In genomic region chr18:23963443-23964185, GRCh38 we compare ENCODE assay signal across 10 cellular contexts. TPM values are rescaled to one million over a fixed set of nuclear protein-coding genes. Genes with fewer than 3 reads are reported as not detected.
DNase-seq lines count a peak whose midpoint lies in the region; ATAC-seq and TF ChIP-seq lines count a peak whose summit lies in the region.
"Had no signal": no experiment of that assay in that cellular context is flagged by ENCODE, and none has a peak within 500 bp of the region (broad histone marks: within the 10 kb centered on the region; RNA-seq: fewer than 3 reads in every experiment).

No MANE protein-coding gene starts in this region.

- peak overlapping the region; percentile 0 for H3K4me3 Mint-ChIP-seq in activated CD4-positive, alpha-beta memory T cell treated with anti-CD3 and anti-CD28 coated beads for 36 hours
- H3K4me3 Mint-ChIP-seq in activated CD4-positive, alpha-beta memory T cell treated with anti-CD3 and anti-CD28 coated beads, Interleukin-2, amount 10 ng/mL, durations not matched to agents 7 days and 5 days = no peak overlapping the region
- peak overlapping the region; percentile 62 for H3K4me3 Mint-ChIP-seq in stimulated activated effector memory CD8-positive, alpha-beta T cell treated with anti-CD3 and anti-CD28 coated beads, Interleukin-12 subunit alpha, Interleukin-12 subunit beta, amount 100 ng/mL, for 72 hours
- H3K4me3 Mint-ChIP-seq: endodermal cell had no signal

- peak overlapping the region; percentile 81 for H3K27ac Mint-ChIP-seq in activated CD4-positive, alpha-beta memory T cell treated with anti-CD3 and anti-CD28 coated beads for 36 hours
- no peak overlapping the region for H3K27ac Mint-ChIP-seq in activated CD4-positive, alpha-beta memory T cell treated with anti-CD3 and anti-CD28 coated beads, Interleukin-2, amount 10 ng/mL, durations not matched to agents 7 days and 5 days
- peak overlapping the region; percentile 96 for H3K27ac Mint-ChIP-seq in stimulated activated effector memory CD8-positive, alpha-beta T cell treated with anti-CD3 and anti-CD28 coated beads, Interleukin-12 subunit alpha, Interleukin-12 subunit beta, amount 100 ng/mL, for 72 hours
- H3K27ac Mint-ChIP-seq: endodermal cell had no signal

- peaks cover 46% of the 10 kb centered on the region for H3K4me1 Mint-ChIP-seq in activated CD4-positive, alpha-beta memory T cell treated with anti-CD3 and anti-CD28 coated beads for 36 hours (ENCODE audit: low read depth)
- peaks cover 39% of the 10 kb centered on the region for H3K4me1 Mint-ChIP-seq in activated CD4-positive, alpha-beta memory T cell treated with anti-CD3 and anti-CD28 coated beads, Interleukin-2, amount 10 ng/mL, durations not matched to agents 7 days and 5 days
- peaks cover 44% of the 10 kb centered on the region for H3K4me1 Mint-ChIP-seq in stimulated activated effector memory CD8-positive, alpha-beta T cell treated with anti-CD3 and anti-CD28 coated beads, Interleukin-12 subunit alpha, Interleukin-12 subunit beta, amount 100 ng/mL, for 72 hours

- no peaks in the 10 kb centered on the region for H3K9me3 Mint-ChIP-seq in activated CD4-positive, alpha-beta memory T cell treated with anti-CD3 and anti-CD28 coated beads for 36 hours
- no peaks in the 10 kb centered on the region for H3K9me3 Mint-ChIP-seq in activated CD4-positive, alpha-beta memory T cell treated with anti-CD3 and anti-CD28 coated beads, Interleukin-2, amount 10 ng/mL, durations not matched to agents 7 days and 5 days
- no peaks in the 10 kb centered on the region for H3K9me3 Mint-ChIP-seq in stimulated activated effector memory CD8-positive, alpha-beta T cell treated with anti-CD3 and anti-CD28 coated beads, Interleukin-12 subunit alpha, Interleukin-12 subunit beta, amount 100 ng/mL, for 72 hours

- POLR2A ChIA-PET in activated CD4-positive, alpha-beta memory T cell treated with anti-CD3 and anti-CD28 coated beads for 36 hours (lab: Charles Lee) = no interaction called here
- POLR2A ChIA-PET in activated CD4-positive, alpha-beta memory T cell treated with anti-CD3 and anti-CD28 coated beads, Interleukin-2, amount 10 ng/mL, durations not matched to agents 7 days and 5 days (lab: Charles Lee) = interaction anchor here (0.8 kb wide), 1 partner anchor 37 kb away, joined by 3 read pairs; no protein-coding TSS in a partner anchor

- no peak for DNase-seq in activated CD4-positive, alpha-beta memory T cell treated with anti-CD3 and anti-CD28 coated beads for 36 hours
- DNase-seq in activated CD4-positive, alpha-beta memory T cell treated with anti-CD3 and anti-CD28 coated beads, Interleukin-2, amount 10 ng/mL, durations not matched to agents 7 days and 5 days = no peak
- peak; percentile 51 to 78 for DNase-seq in NCI-H524 (lab: John Stamatoyannopoulos, UW)
- no peak for DNase-seq in choroid plexus epithelial cell (ENCODE audit: low read depth)
- DNase-seq in stimulated activated effector memory CD8-positive, alpha-beta T cell treated with anti-CD3 and anti-CD28 coated beads, Interleukin-12 subunit alpha, Interleukin-12 subunit beta, amount 100 ng/mL, for 72 hours (ENCODE audit: low spot score in 2 of 2) = no peak
- no peak for DNase-seq in superior temporal gyrus (ENCODE audit: extremely low spot score)
- DNase-seq in stimulated activated naive CD4-positive, alpha-beta T cell (lab: John Stamatoyannopoulos, UW) = no peak
- DNase-seq: endodermal cell had no signal

- CTCF ChIA-PET in activated CD4-positive, alpha-beta memory T cell treated with anti-CD3 and anti-CD28 coated beads for 36 hours (lab: Charles Lee) = interaction anchor here (1.0 kb wide), 3 partner anchors 38 to 154 kb away, joined by 3 to 4 read pairs (median 4); no protein-coding TSS in a partner anchor
- CTCF ChIA-PET in activated CD4-positive, alpha-beta memory T cell treated with anti-CD3 and anti-CD28 coated beads, Interleukin-2, amount 10 ng/mL, durations not matched to agents 7 days and 5 days (lab: Charles Lee) = no interaction called here

- ATAC-seq in stimulated activated effector memory CD8-positive, alpha-beta T cell treated with anti-CD3 and anti-CD28 coated beads, Interleukin-12 subunit alpha, Interleukin-12 subunit beta, amount 100 ng/mL, for 72 hours = no peak
- ATAC-seq in GM19035 (IDR thresholded peaks at IDR 0.05; ENCODE audit: unreplicated experiment) = no peak

- peak; percentile 8 for TF ChIP-seq CTCF in choroid plexus epithelial cell (conservative IDR thresholded peaks at IDR 0.05; ENCODE audit: low read depth, low read length)

- no peak overlapping the region for H3K4me3 ChIP-seq in choroid plexus epithelial cell (ENCODE audit: low read depth, low read length)
- H3K4me3 ChIP-seq: mucosa of descending colon had no signal

- H3K27me3 Mint-ChIP-seq in activated CD4-positive, alpha-beta memory T cell treated with anti-CD3 and anti-CD28 coated beads for 36 hours = no peaks in the 10 kb centered on the region
- H3K27me3 Mint-ChIP-seq in activated CD4-positive, alpha-beta memory T cell treated with anti-CD3 and anti-CD28 coated beads, Interleukin-2, amount 10 ng/mL, durations not matched to agents 7 days and 5 days = peaks cover 17% of the 10 kb centered on the region

- intact Hi-C loops in activated CD4-positive, alpha-beta memory T cell treated with anti-CD3 and anti-CD28 coated beads for 36 hours (cut with micrococcal nuclease) = loop anchor here (1.0 to 2.0 kb wide), 2 partner anchors 39 to 156 kb away; no protein-coding TSS in a partner anchor

- H3K36me3 Mint-ChIP-seq in activated CD4-positive, alpha-beta memory T cell treated with anti-CD3 and anti-CD28 coated beads for 36 hours = no peaks in the 10 kb centered on the region
- no peaks in the 10 kb centered on the region for H3K36me3 Mint-ChIP-seq in activated CD4-positive, alpha-beta memory T cell treated with anti-CD3 and anti-CD28 coated beads, Interleukin-2, amount 10 ng/mL, durations not matched to agents 7 days and 5 days (ENCODE audit: low read depth)
- peaks cover 5% of the 10 kb centered on the region for H3K36me3 Mint-ChIP-seq in stimulated activated effector memory CD8-positive, alpha-beta T cell treated with anti-CD3 and anti-CD28 coated beads, Interleukin-12 subunit alpha, Interleukin-12 subunit beta, amount 100 ng/mL, for 72 hours

RNA-seq across cellular contexts. Expression of gene TTC39C, which starts 50.9 kb away (rescaled TPM):
- total RNA-seq in activated CD4-positive, alpha-beta memory T cell treated with anti-CD3 and anti-CD28 coated beads for 36 hours = 10 to 100 TPM; 48.9 to 49.0 TPM
- total RNA-seq in activated CD4-positive, alpha-beta memory T cell treated with anti-CD3 and anti-CD28 coated beads, Interleukin-2, amount 10 ng/mL, durations not matched to agents 7 days and 5 days = 10 to 100 TPM; 94.0 to 94.4 TPM

Comparison
In these comparisons a context has a peak if more than half of its experiments do, and no peak if none do; other contexts are left out.
1. DNase-seq: peak in NCI-H524 (2 of 2); none in activated CD4-positive, alpha-beta memory T cell treated with anti-CD3 and anti-CD28 coated beads for 36 hours (single experiment), activated CD4-positive, alpha-beta memory T cell treated with anti-CD3 and anti-CD28 coated beads, Interleukin-2, amount 10 ng/mL, durations not matched to agents 7 days and 5 days (single experiment), choroid plexus epithelial cell (single experiment), stimulated activated effector memory CD8-positive, alpha-beta T cell treated with anti-CD3 and anti-CD28 coated beads, Interleukin-12 subunit alpha, Interleukin-12 subunit beta, amount 100 ng/mL, for 72 hours (0 of 2), superior temporal gyrus (single experiment) and stimulated activated naive CD4-positive, alpha-beta T cell (0 of 6).